In genomic region chr12:16884056-16884455, GRCh38 we compare ENCODE assay signal across 17 cellular contexts.
DNase-seq lines count a peak whose midpoint lies in the region; ATAC-seq and TF ChIP-seq lines count a peak whose summit lies in the region.
"Had no signal": no experiment of that assay in that cellular context is flagged by ENCODE, and none has a peak within 500 bp of the region (broad histone marks: within the 10 kb centered on the region; RNA-seq: fewer than 3 reads in every experiment).

No MANE protein-coding gene starts in this region.

- H3K4me1 Mint-ChIP-seq in stimulated activated naive B cell treated with anti-CD40 and anti-IgM and Interleukin-4, amounts not matched to agents 10 μg/mL and 1 μg/mL and 100 μg/mL, for 72 hours, result no peaks in the 10 kb centered on the region
- no peaks in the 10 kb centered on the region for H3K4me1 Mint-ChIP-seq in CD4-positive, alpha-beta T cell (ENCODE audit: low read depth)
- no peaks in the 10 kb centered on the region for H3K4me1 Mint-ChIP-seq in T-cell
- H3K4me1 Mint-ChIP-seq: memory B cell had no signal

- no peak for DNase-seq in stimulated activated naive B cell treated with anti-CD40 and anti-IgM and Interleukin-4, amounts not matched to agents 10 μg/mL and 1 μg/mL and 100 μg/mL, for 72 hours
- DNase-seq in CD4-positive, alpha-beta T cell, result no peak
- DNase-seq in T-cell (no peak), cerebellar nuclear complex (lab: John Stamatoyannopoulos, UW) (no peak)
- DNase-seq: activated CD4-positive, alpha-beta memory T cell treated with anti-CD3 and anti-CD28 coated beads for 36 hours; C1 segment of cervical spinal cord; DMS153; NCI-H1694; NCI-H510A treated with DMSO at 0.1 percent for 48 hours; OCI-M1; stimulated activated CD4-positive, alpha-beta T cell treated with anti-CD3 and anti-CD28 coated beads, Interleukin-12 subunit alpha, Interleukin-12 subunit beta, amount 100 ng/mL, for 4 hours had no signal

- no peaks in the 10 kb centered on the region for H3K27me3 Mint-ChIP-seq in stimulated activated naive B cell treated with anti-CD40 and anti-IgM and Interleukin-4, amounts not matched to agents 10 μg/mL and 1 μg/mL and 100 μg/mL, for 72 hours
- H3K27me3 Mint-ChIP-seq in CD4-positive, alpha-beta T cell, result no peaks in the 10 kb centered on the region
- H3K27me3 Mint-ChIP-seq in T-cell, result no peaks in the 10 kb centered on the region
- H3K27me3 Mint-ChIP-seq: activated CD4-positive, alpha-beta memory T cell treated with anti-CD3 and anti-CD28 coated beads for 36 hours; memory B cell had no signal

- TF ChIP-seq CTCF in CD4-positive, alpha-beta T cell (IDR thresholded peaks at IDR 0.05), result no peak

- H3K27me3 ChIP-seq in CD4-positive, alpha-beta T cell (ENCODE audit: control insufficient read depth, insufficient read depth, low read length), result no peaks in the 10 kb centered on the region

- H3K9me3 Mint-ChIP-seq in stimulated activated naive B cell treated with anti-CD40 and anti-IgM and Interleukin-4, amounts not matched to agents 10 μg/mL and 1 μg/mL and 100 μg/mL, for 72 hours, result peaks cover 2 to 3% of the 10 kb centered on the region in 2 donors
- H3K9me3 Mint-ChIP-seq in CD4-positive, alpha-beta T cell, result peaks cover 20% of the 10 kb centered on the region
- H3K9me3 Mint-ChIP-seq in T-cell, result peaks cover 18 to 27% (median 24%) of the 10 kb centered on the region in 3 donors

- H3K36me3 Mint-ChIP-seq in stimulated activated naive B cell treated with anti-CD40 and anti-IgM and Interleukin-4, amounts not matched to agents 10 μg/mL and 1 μg/mL and 100 μg/mL, for 72 hours, result no peaks in the 10 kb centered on the region
- H3K36me3 Mint-ChIP-seq in CD4-positive, alpha-beta T cell (ENCODE audit: low read depth), result no peaks in the 10 kb centered on the region
- H3K36me3 Mint-ChIP-seq in T-cell, result no peaks in the 10 kb centered on the region
- H3K36me3 Mint-ChIP-seq: activated CD4-positive, alpha-beta memory T cell treated with anti-CD3 and anti-CD28 coated beads for 36 hours; memory B cell had no signal

- H3K9me3 ChIP-seq in CD4-positive, alpha-beta T cell (ENCODE audit: control insufficient read depth, low read length), result no peaks in the 10 kb centered on the region

- H3K4me3 Mint-ChIP-seq in stimulated activated naive B cell treated with anti-CD40 and anti-IgM and Interleukin-4, amounts not matched to agents 10 μg/mL and 1 μg/mL and 100 μg/mL, for 72 hours, result no peak overlapping the region
- no peak overlapping the region for H3K4me3 Mint-ChIP-seq in CD4-positive, alpha-beta T cell
- H3K4me3 Mint-ChIP-seq in T-cell, result no peak overlapping the region
- H3K4me3 Mint-ChIP-seq: activated CD4-positive, alpha-beta memory T cell treated with anti-CD3 and anti-CD28 coated beads for 36 hours; activated T-helper 1 cell treated with anti-CD3 and anti-CD28 coated beads, Interleukin-12 subunit alpha, Interleukin-12 subunit beta, Interleukin-2, Interleukin-4 antibody, amounts not matched to agents 30 ng/mL and 10 ng/mL and 1 ng/mL, durations not matched to agents 14 hours and 24 hours and 36 hours; memory B cell; nephron had no signal

- H3K27ac ChIP-seq in CD4-positive, alpha-beta T cell (ENCODE audit: low read depth, low read length), result no peak overlapping the region

- peak; percentile 85 for ATAC-seq in GM19023 (IDR thresholded peaks at IDR 0.05; ENCODE audit: unreplicated experiment)
- ATAC-seq in HG02571 (IDR thresholded peaks at IDR 0.05; ENCODE audit: unreplicated experiment), result peak; percentile 70
- ATAC-seq in HG03159 (IDR thresholded peaks at IDR 0.05; ENCODE audit: unreplicated experiment), result peak; percentile 92
- peak; percentile 29 to 33 for ATAC-seq in stimulated activated naive B cell treated with anti-CD40 and anti-IgM and Interleukin-4, amounts not matched to agents 10 μg/mL and 1 μg/mL and 100 μg/mL, for 72 hours (replicated peaks)
- ATAC-seq in CD4-positive, alpha-beta T cell (ENCODE audit: poor library complexity), result no peak
- ATAC-seq in T-cell (replicated peaks in 1 of 4), result no peak

- CTCF ChIA-PET in CD4-positive, alpha-beta T cell (lab: Charles Lee), result no interaction called here
- CTCF ChIA-PET in T-cell (lab: Charles Lee), result no interaction called here

- POLR2A ChIA-PET in CD4-positive, alpha-beta T cell (lab: Charles Lee), result no interaction called here
- POLR2A ChIA-PET in T-cell (lab: Charles Lee), result no interaction called here

- H3K27ac Mint-ChIP-seq in stimulated activated naive B cell treated with anti-CD40 and anti-IgM and Interleukin-4, amounts not matched to agents 10 μg/mL and 1 μg/mL and 100 μg/mL, for 72 hours, result no peak overlapping the region
- no peak overlapping the region for H3K27ac Mint-ChIP-seq in CD4-positive, alpha-beta T cell
- no peak overlapping the region for H3K27ac Mint-ChIP-seq in T-cell
- H3K27ac Mint-ChIP-seq: activated CD4-positive, alpha-beta memory T cell treated with anti-CD3 and anti-CD28 coated beads for 36 hours; activated T-helper 1 cell treated with anti-CD3 and anti-CD28 coated beads, Interleukin-12 subunit alpha, Interleukin-12 subunit beta, Interleukin-2, Interleukin-4 antibody, amounts not matched to agents 30 ng/mL and 10 ng/mL and 1 ng/mL, durations not matched to agents 14 hours and 24 hours and 36 hours; memory B cell; nephron had no signal

- intact Hi-C loops in CD4-positive, alpha-beta T cell (cut with DNase I, micrococcal nuclease), result no loop called here

Comparison
In these comparisons a context has a peak if more than half of its experiments do, and no peak if none do; other contexts are left out.
1. ATAC-seq: peak in GM19023 (single experiment), HG02571 (single experiment), HG03159 (single experiment) and stimulated activated naive B cell treated with anti-CD40 and anti-IgM and Interleukin-4, amounts not matched to agents 10 μg/mL and 1 μg/mL and 100 μg/mL, for 72 hours (2 of 2); none in CD4-positive, alpha-beta T cell (single experiment) and T-cell (0 of 4).